In the genomic region with DNA sequence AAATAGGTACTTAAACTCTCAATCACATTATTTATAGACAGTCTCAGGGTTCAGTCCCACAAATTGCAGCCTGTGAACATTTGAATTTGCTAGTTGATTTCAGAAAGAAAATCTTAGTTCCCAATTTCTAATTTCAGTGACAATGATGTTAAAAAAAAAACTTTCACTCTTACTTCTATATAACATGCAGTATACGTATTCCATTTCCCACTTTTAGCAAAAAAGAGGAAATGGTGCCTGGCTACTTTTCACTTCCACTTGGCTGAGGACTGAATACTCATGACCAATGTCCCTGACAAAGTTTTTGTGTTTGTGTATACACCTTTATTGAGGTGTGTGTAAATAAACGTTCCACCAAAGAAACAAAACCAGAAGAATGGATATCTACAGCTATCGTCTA, we compare ENCODE assay signal across 2 cellular contexts.
A peak's percentile ranks its signal among the peaks of the same experiment; 100 is the strongest.
TF ChIP-seq lines count a peak whose summit lies in the region.

No MANE protein-coding gene starts in this region.

TF ChIP-seq in GM12891, 5 proteins besides CTCF, POLR2A, EP300 and RAD21:
- peak; percentile 96 for TF ChIP-seq SPI1 (IDR thresholded peaks at IDR 0.05; ENCODE audit: low read depth, low read length)
- TF ChIP-seq PAX5 (IDR thresholded peaks at IDR 0.05; ENCODE audit: insufficient read depth, low read length, severe bottlenecking): no peak

TF ChIP-seq in GM12878, 131 proteins besides CTCF, POLR2A, EP300 and RAD21:
- TF ChIP-seq, protein P1, sequence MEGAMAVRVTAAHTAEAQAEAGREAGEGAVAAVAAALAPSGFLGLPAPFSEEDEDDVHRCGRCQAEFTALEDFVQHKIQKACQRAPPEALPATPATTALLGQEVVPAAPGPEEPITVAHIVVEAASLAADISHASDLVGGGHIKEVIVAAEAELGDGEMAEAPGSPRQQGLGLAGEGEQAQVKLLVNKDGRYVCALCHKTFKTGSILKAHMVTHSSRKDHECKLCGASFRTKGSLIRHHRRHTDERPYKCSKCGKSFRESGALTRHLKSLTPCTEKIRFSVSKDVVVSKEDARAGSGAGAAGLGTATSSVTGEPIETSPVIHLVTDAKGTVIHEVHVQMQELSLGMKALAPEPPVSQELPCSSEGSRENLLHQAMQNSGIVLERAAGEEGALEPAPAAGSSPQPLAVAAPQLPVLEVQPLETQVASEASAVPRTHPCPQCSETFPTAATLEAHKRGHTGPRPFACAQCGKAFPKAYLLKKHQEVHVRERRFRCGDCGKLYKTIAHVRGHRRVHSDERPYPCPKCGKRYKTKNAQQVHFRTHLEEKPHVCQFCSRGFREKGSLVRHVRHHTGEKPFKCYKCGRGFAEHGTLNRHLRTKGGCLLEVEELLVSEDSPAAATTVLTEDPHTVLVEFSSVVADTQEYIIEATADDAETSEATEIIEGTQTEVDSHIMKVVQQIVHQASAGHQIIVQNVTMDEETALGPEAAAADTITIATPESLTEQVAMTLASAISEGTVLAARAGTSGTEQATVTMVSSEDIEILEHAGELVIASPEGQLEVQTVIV (IDR thresholded peaks at IDR 0.05; ENCODE audit: borderline replicate concordance, partially characterized antibody): no peak
- TF ChIP-seq CREB1 (IDR thresholded peaks at IDR 0.05; ENCODE audit: low read depth): peak; percentile 60; the same call in 1 of the 2 replicates
- TF ChIP-seq DPF2 (IDR thresholded peaks at IDR 0.05): peak; percentile 63; the same call in 1 of the 2 replicates
- no peak for TF ChIP-seq GABPA (IDR thresholded peaks at IDR 0.05; ENCODE audit: low read depth)
- TF ChIP-seq FOXM1 (IDR thresholded peaks at IDR 0.05; ENCODE audit: low read depth, low read length): 0 out of 2 replicates have a peak, but pooled peaks have one; percentile 69
- TF ChIP-seq SREBF1 (IDR thresholded peaks at IDR 0.05; ENCODE audit: low read length): no peak
- TF ChIP-seq SP1 (IDR thresholded peaks at IDR 0.05; ENCODE audit: low read depth, low read length): peak; percentile 16
- TF ChIP-seq, protein P2, sequence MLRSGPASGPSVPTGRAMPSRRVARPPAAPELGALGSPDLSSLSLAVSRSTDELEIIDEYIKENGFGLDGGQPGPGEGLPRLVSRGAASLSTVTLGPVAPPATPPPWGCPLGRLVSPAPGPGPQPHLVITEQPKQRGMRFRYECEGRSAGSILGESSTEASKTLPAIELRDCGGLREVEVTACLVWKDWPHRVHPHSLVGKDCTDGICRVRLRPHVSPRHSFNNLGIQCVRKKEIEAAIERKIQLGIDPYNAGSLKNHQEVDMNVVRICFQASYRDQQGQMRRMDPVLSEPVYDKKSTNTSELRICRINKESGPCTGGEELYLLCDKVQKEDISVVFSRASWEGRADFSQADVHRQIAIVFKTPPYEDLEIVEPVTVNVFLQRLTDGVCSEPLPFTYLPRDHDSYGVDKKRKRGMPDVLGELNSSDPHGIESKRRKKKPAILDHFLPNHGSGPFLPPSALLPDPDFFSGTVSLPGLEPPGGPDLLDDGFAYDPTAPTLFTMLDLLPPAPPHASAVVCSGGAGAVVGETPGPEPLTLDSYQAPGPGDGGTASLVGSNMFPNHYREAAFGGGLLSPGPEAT (IDR thresholded peaks at IDR 0.05; ENCODE audit: low read depth): peak; percentile 76
- TF ChIP-seq BMI1 (IDR thresholded peaks at IDR 0.05; ENCODE audit: borderline replicate concordance): peak; percentile 48; the same call in 1 of the 2 replicates
- peak; percentile 85 for TF ChIP-seq NFIC (IDR thresholded peaks at IDR 0.05; ENCODE audit: low read depth, low read length)
- TF ChIP-seq ZNF384 (IDR thresholded peaks at IDR 0.05; ENCODE audit: borderline replicate concordance, low read depth, low read length): peak; percentile 30; the same call in 1 of the 2 replicates
- peak; percentile 75 for TF ChIP-seq IKZF1 (conservative IDR thresholded peaks at IDR 0.05)
- TF ChIP-seq PAX5 (IDR thresholded peaks at IDR 0.05; ENCODE audit: borderline replicate concordance, low read depth, low read length): peak; percentile 46; the same call in 1 of the 2 replicates
- TF ChIP-seq MEF2A (IDR thresholded peaks at IDR 0.05; ENCODE audit: insufficient read depth, low read depth, low read length): peak; percentile 78; the same call in 1 of the 2 replicates
- peak; percentile 80; the same call in 1 of the 2 replicates for TF ChIP-seq BACH1 (IDR thresholded peaks at IDR 0.05; ENCODE audit: borderline replicate concordance)
- peak; percentile 81 to 82 for TF ChIP-seq IKZF2 (IDR thresholded peaks at IDR 0.05)
- TF ChIP-seq IRF4 (IDR thresholded peaks at IDR 0.05; ENCODE audit: low read depth, low read length): peak; percentile 62; the same call in 1 of the 2 replicates
- TF ChIP-seq ATF7 (IDR thresholded peaks at IDR 0.05; ENCODE audit: low read depth): peak; percentile 34; the same call in 1 of the 2 replicates
- no peak for TF ChIP-seq KDM1A (IDR thresholded peaks at IDR 0.05; ENCODE audit: borderline replicate concordance)
- peak; percentile 72 to 75 for TF ChIP-seq BHLHE40 (IDR thresholded peaks at IDR 0.05; ENCODE audit: borderline replicate concordance in 1 of 2, low read depth in 2 of 2, low read length in 1 of 2)
- TF ChIP-seq, protein P3, sequence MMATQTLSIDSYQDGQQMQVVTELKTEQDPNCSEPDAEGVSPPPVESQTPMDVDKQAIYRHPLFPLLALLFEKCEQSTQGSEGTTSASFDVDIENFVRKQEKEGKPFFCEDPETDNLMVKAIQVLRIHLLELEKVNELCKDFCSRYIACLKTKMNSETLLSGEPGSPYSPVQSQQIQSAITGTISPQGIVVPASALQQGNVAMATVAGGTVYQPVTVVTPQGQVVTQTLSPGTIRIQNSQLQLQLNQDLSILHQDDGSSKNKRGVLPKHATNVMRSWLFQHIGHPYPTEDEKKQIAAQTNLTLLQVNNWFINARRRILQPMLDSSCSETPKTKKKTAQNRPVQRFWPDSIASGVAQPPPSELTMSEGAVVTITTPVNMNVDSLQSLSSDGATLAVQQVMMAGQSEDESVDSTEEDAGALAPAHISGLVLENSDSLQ (IDR thresholded peaks at IDR 0.05): no peak
- TF ChIP-seq SPI1 (IDR thresholded peaks at IDR 0.05; ENCODE audit: borderline replicate concordance, insufficient read depth, low read depth, low read length): peak; percentile 96
- no peak for TF ChIP-seq NRF1 (conservative IDR thresholded peaks at IDR 0.05; ENCODE audit: low read depth, low read length)
- TF ChIP-seq SREBF2 (IDR thresholded peaks at IDR 0.05; ENCODE audit: low read length): no peak
- TF ChIP-seq BCL11A (IDR thresholded peaks at IDR 0.05; ENCODE audit: low read depth, low read length): peak; percentile 74; the same call in 1 of the 2 replicates
- TF ChIP-seq RCOR1 (conservative IDR thresholded peaks at IDR 0.05; ENCODE audit: low read depth, low read length): no peak
- TF ChIP-seq NR2C1 (IDR thresholded peaks at IDR 0.05): no peak
- peak; percentile 50 for TF ChIP-seq MEF2B (IDR thresholded peaks at IDR 0.05; ENCODE audit: partially characterized antibody, poor library complexity, severe bottlenecking)
- TF ChIP-seq ETV6 (conservative IDR thresholded peaks at IDR 0.05 in 1 of 2, IDR thresholded peaks at IDR 0.05 in 1 of 2; ENCODE audit: borderline replicate concordance in 1 of 2, low read depth in 1 of 2): peak in 1 of 2 experiments; percentile 40; a peak in 1 of 4 replicates
- TF ChIP-seq, protein P4, sequence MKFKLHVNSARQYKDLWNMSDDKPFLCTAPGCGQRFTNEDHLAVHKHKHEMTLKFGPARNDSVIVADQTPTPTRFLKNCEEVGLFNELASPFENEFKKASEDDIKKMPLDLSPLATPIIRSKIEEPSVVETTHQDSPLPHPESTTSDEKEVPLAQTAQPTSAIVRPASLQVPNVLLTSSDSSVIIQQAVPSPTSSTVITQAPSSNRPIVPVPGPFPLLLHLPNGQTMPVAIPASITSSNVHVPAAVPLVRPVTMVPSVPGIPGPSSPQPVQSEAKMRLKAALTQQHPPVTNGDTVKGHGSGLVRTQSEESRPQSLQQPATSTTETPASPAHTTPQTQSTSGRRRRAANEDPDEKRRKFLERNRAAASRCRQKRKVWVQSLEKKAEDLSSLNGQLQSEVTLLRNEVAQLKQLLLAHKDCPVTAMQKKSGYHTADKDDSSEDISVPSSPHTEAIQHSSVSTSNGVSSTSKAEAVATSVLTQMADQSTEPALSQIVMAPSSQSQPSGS (IDR thresholded peaks at IDR 0.05; ENCODE audit: low read length): peak; percentile 73; the same call in 1 of the 2 replicates
- TF ChIP-seq RUNX3 (IDR thresholded peaks at IDR 0.05; ENCODE audit: low read length): peak; percentile 59
- TF ChIP-seq MTA2 (IDR thresholded peaks at IDR 0.05; ENCODE audit: low read depth): peak; percentile 68; the same call in 1 of the 2 replicates
- no peak for TF ChIP-seq TCF3 (IDR thresholded peaks at IDR 0.05; ENCODE audit: borderline replicate concordance, insufficient read depth, low read depth, low read length)
- peak; percentile 52; the same call in 1 of the 2 replicates for TF ChIP-seq JUNB (IDR thresholded peaks at IDR 0.05)
- peak; percentile 40 for TF ChIP-seq CREM (IDR thresholded peaks at IDR 0.05; ENCODE audit: low read depth)
- TF ChIP-seq ZNF24 (IDR thresholded peaks at IDR 0.05): no peak
TF ChIP-seq in GM12878: peak in this region for 25.
